In genomic region chr9:2464624-2465023, GRCh38 we compare ENCODE assay signal across 1 cellular context.
TF ChIP-seq lines count a peak whose summit lies in the region.

No MANE protein-coding gene starts in this region.

TF ChIP-seq in WTC11, 78 proteins besides CTCF, POLR2A, EP300 and RAD21 (continued from another document):
- TF ChIP-seq ARID4B (CRISPR knock-in tag; IDR thresholded peaks at IDR 0.05; ENCODE audit: borderline replicate concordance): no peak
